Comparison of ENCODE assay signal across 17 cellular contexts in genomic region chr3:178802993-178803693, GRCh38.
DNase-seq lines count a peak whose midpoint lies in the region; TF ChIP-seq lines count a peak whose summit lies in the region.
"Had no signal": no experiment of that assay in that cellular context is flagged by ENCODE, and none has a peak within 500 bp of the region (broad histone marks: within the 10 kb centered on the region; RNA-seq: fewer than 3 reads in every experiment).

No MANE protein-coding gene starts in this region.

- H3K4me3 ChIP-seq in LNCaP clone FGC (ENCODE audit: low read depth, low read length) = no peak overlapping the region

- TF ChIP-seq CTCF in LNCaP clone FGC (IDR thresholded peaks at IDR 0.05; ENCODE audit: control insufficient read depth, extremely low read depth, insufficient read depth) = no peak
- TF ChIP-seq CTCF in glutamatergic neuron (IDR thresholded peaks at IDR 0.05; ENCODE audit: partially characterized antibody, unreplicated experiment) = no peak

- peaks cover 14% of the 10 kb centered on the region for H3K4me1 Mint-ChIP-seq in glutamatergic neuron (ENCODE audit: low read depth, unreplicated experiment)
- H3K4me1 Mint-ChIP-seq: naive thymus-derived CD4-positive, alpha-beta T cell had no signal

- H3K4me3 Mint-ChIP-seq in glutamatergic neuron (ENCODE audit: unreplicated experiment) = no peak overlapping the region
- H3K4me3 Mint-ChIP-seq: naive thymus-derived CD4-positive, alpha-beta T cell; type B pancreatic cell had no signal

- no peaks in the 10 kb centered on the region for H3K36me3 Mint-ChIP-seq in glutamatergic neuron (ENCODE audit: unreplicated experiment)
- H3K36me3 Mint-ChIP-seq: naive thymus-derived CD4-positive, alpha-beta T cell; type B pancreatic cell had no signal

- DNase-seq in DMS53 (lab: John Stamatoyannopoulos, UW) = peak; percentile 82
- peak; percentile 80 for DNase-seq in LNCaP clone FGC (ENCODE audit: low read depth)
- peak; percentile 99 for DNase-seq in NCI-H69 (lab: John Stamatoyannopoulos, UW)
- DNase-seq in glutamatergic neuron = no peak
- DNase-seq in NCI-H2227 treated with DMSO at 0.1 percent for 48 hours (lab: John Stamatoyannopoulos, UW) = no peak
- DNase-seq in iPS-NIHi7 (ENCODE audit: extremely low spot score) = no peak
- DNase-seq in cerebellum (ENCODE audit: low spot score) = no peak
- no peak for DNase-seq in central memory CD4-positive, alpha-beta T cell
- DNase-seq: activated effector memory CD4-positive, alpha-beta T cell treated with Interleukin-2 at 50 U/mL for 16 hours; C1 segment of cervical spinal cord; GDM1; left ventricle myocardium superior; naive thymus-derived CD4-positive, alpha-beta T cell; retina; SK-N-SH; stimulated activated CD4-positive, alpha-beta T cell treated with anti-CD3 and anti-CD28 coated beads, Interleukin-4, amount 100 ng/mL, for 1 hour had no signal

- H3K27me3 Mint-ChIP-seq in glutamatergic neuron (ENCODE audit: unreplicated experiment) = no peaks in the 10 kb centered on the region
- H3K27me3 Mint-ChIP-seq: naive thymus-derived CD4-positive, alpha-beta T cell; type B pancreatic cell had no signal

- H3K27ac Mint-ChIP-seq in glutamatergic neuron (ENCODE audit: unreplicated experiment) = peak overlapping the region; percentile 2
- H3K27ac Mint-ChIP-seq: type B pancreatic cell had no signal

- no peaks in the 10 kb centered on the region for H3K9me3 Mint-ChIP-seq in glutamatergic neuron (ENCODE audit: unreplicated experiment)
- H3K9me3 Mint-ChIP-seq: type B pancreatic cell had no signal

Comparison
In these comparisons a context has a peak if more than half of its experiments do, and no peak if none do; other contexts are left out.
1. DNase-seq: peak in DMS53 (single experiment), LNCaP clone FGC (single experiment) and NCI-H69 (single experiment); none in glutamatergic neuron (single experiment), NCI-H2227 treated with DMSO at 0.1 percent for 48 hours (single experiment), iPS-NIHi7 (single experiment), cerebellum (single experiment) and central memory CD4-positive, alpha-beta T cell (single experiment).